12 cellular contexts compared by ENCODE assay signal in genomic region chr19:43634516-43634876, GRCh38. TPM values are rescaled to one million over a fixed set of nuclear protein-coding genes. Genes with fewer than 3 reads are reported as not detected.
A peak's percentile ranks its signal among the peaks of the same experiment; 100 is the strongest.
DNase-seq lines count a peak whose midpoint lies in the region; ATAC-seq and TF ChIP-seq lines count a peak whose summit lies in the region.
"Had no signal": no experiment of that assay in that cellular context is flagged by ENCODE, and none has a peak within 500 bp of the region (broad histone marks: within the 10 kb centered on the region; RNA-seq: fewer than 3 reads in every experiment).

No MANE protein-coding gene starts in this region.

- POLR2A ChIA-PET in activated CD8-positive, alpha-beta T cell treated with anti-CD3 and anti-CD28 coated beads for 36 hours (lab: Charles Lee): no interaction called here

- H3K18ac ChIP-seq in trophoblast cell (ENCODE audit: low read length): no peak overlapping the region

- peak; percentile 69 for DNase-seq in H7
- peak; percentile 90 for DNase-seq in cerebellar cortex (ENCODE audit: low spot score)
- DNase-seq in trophoblast cell: no peak
- no peak for DNase-seq in AG08395 (ENCODE audit: low spot score)
- DNase-seq in ureter (ENCODE audit: low spot score): no peak
- no peak for DNase-seq in activated CD8-positive, alpha-beta T cell treated with anti-CD3 and anti-CD28 coated beads for 36 hours
- no peak for DNase-seq in stimulated activated CD4-positive, alpha-beta T cell treated with anti-CD3 and anti-CD28 coated beads, Interleukin-2, amount 100 ng/mL, for 24 hours
- DNase-seq: activated CD4-positive, alpha-beta memory T cell treated with anti-CD3 and anti-CD28 coated beads, Interleukin-2, amount 10 ng/mL, durations not matched to agents 7 days and 5 days had no signal

- CTCF ChIA-PET in activated CD8-positive, alpha-beta T cell treated with anti-CD3 and anti-CD28 coated beads for 36 hours (lab: Charles Lee): interaction anchor here (1.5 kb wide), 1 partner anchor 80 kb away, joined by 3 read pairs; no protein-coding TSS in a partner anchor

- no peak overlapping the region for H3K27ac ChIP-seq in iPS-20b (ENCODE audit: low read length)
- H3K27ac ChIP-seq in trophoblast cell (ENCODE audit: low read depth, low read length): no peak overlapping the region

- H2BK5ac ChIP-seq in trophoblast cell (ENCODE audit: low read depth, low read length, poor library complexity): no peak overlapping the region

- H3K27ac Mint-ChIP-seq in activated CD8-positive, alpha-beta T cell treated with anti-CD3 and anti-CD28 coated beads for 36 hours: no peak overlapping the region
- H3K27ac Mint-ChIP-seq: activated CD4-positive, alpha-beta memory T cell treated with anti-CD3 and anti-CD28 coated beads, Interleukin-2, amount 10 ng/mL, durations not matched to agents 7 days and 5 days; T-helper 2 cell treated with Interferon-gamma antibody and Interleukin-4, amounts not matched to agents 5 μg/mL and 100 μg/mL, for 36 hours had no signal

- H3K27me3 ChIP-seq in H7 (ENCODE audit: control insufficient read depth, insufficient read depth, low read length): peaks cover 33% of the 10 kb centered on the region
- peaks cover 47% of the 10 kb centered on the region for H3K27me3 ChIP-seq in iPS-20b (ENCODE audit: insufficient read depth, low read length)
- H3K27me3 ChIP-seq in trophoblast cell (ENCODE audit: insufficient read depth, low read length): peaks cover 13% of the 10 kb centered on the region

- H3K9me3 ChIP-seq in iPS-20b (ENCODE audit: insufficient read depth, low read depth, low read length): no peaks in the 10 kb centered on the region
- no peaks in the 10 kb centered on the region for H3K9me3 ChIP-seq in trophoblast cell (ENCODE audit: insufficient read depth, low read depth, low read length)

- peak overlapping the region; percentile 86 for H4K8ac ChIP-seq in trophoblast cell (ENCODE audit: low read depth, low read length)

- peak overlapping the region; percentile 68; the same call in 1 of the 2 replicates for H3K9ac ChIP-seq in iPS-20b (ENCODE audit: low read depth, low read length)
- no peak overlapping the region for H3K9ac ChIP-seq in trophoblast cell (ENCODE audit: low read length)

- H2BK120ac ChIP-seq in trophoblast cell (ENCODE audit: insufficient read depth, low read length, poor library complexity): no peak overlapping the region

- WGBS in trophoblast cell (ENCODE audit: extremely low coverage, insufficient coverage, insufficient read length): no CpG with 5 or more reads among the region's 5 CpGs

- H3K79me1 ChIP-seq in trophoblast cell (ENCODE audit: low read length): peaks cover 6% of the 10 kb centered on the region

- ATAC-seq in activated CD8-positive, alpha-beta T cell treated with anti-CD3 and anti-CD28 coated beads for 36 hours: no peak
- ATAC-seq: stimulated activated effector memory CD8-positive, alpha-beta T cell treated with anti-CD3 and anti-CD28 coated beads, Interleukin-12 subunit alpha, Interleukin-12 subunit beta, amount 100 ng/mL, for 72 hours had no signal

- H3K14ac ChIP-seq in trophoblast cell (ENCODE audit: low read length): no peak overlapping the region

- no peak overlapping the region for H2AK5ac ChIP-seq in trophoblast cell (ENCODE audit: low read length)

- H3K4me1 ChIP-seq in iPS-20b (ENCODE audit: insufficient read depth, low read length) (peaks cover 19% of the 10 kb centered on the region; the same call in 1 of the 2 replicates), trophoblast cell (ENCODE audit: control insufficient read depth in 1 of 2, insufficient read depth in 2 of 2, low read length in 2 of 2) (peaks cover 13 to 15% of the 10 kb centered on the region in 2 experiments)

- no peak overlapping the region for H3K23ac ChIP-seq in trophoblast cell (ENCODE audit: low read length)

- no peak overlapping the region for H4K91ac ChIP-seq in trophoblast cell (ENCODE audit: low read depth, low read length)

- H3K4me3 ChIP-seq in H7 (ENCODE audit: insufficient read depth, low read depth, low read length): peak overlapping the region; percentile 53
- H3K4me3 ChIP-seq in iPS-20b (ENCODE audit: low read length): peak overlapping the region; percentile 75
- H3K4me3 ChIP-seq in trophoblast cell (ENCODE audit: low read depth, low read length): no peak overlapping the region

- H3K36me3 ChIP-seq in H7 (replicated peaks; ENCODE audit: control insufficient read depth, insufficient read depth, low read length) (no peaks in the 10 kb centered on the region), iPS-20b (ENCODE audit: insufficient read depth, low read depth, low read length) (no peaks in the 10 kb centered on the region), trophoblast cell (ENCODE audit: control insufficient read depth in 1 of 2, insufficient read depth in 2 of 2, low read length in 2 of 2) (no peaks in the 10 kb centered on the region)

- intact Hi-C loops in activated CD8-positive, alpha-beta T cell treated with anti-CD3 and anti-CD28 coated beads for 36 hours (cut with micrococcal nuclease): no loop called here

- H4K12ac ChIP-seq in trophoblast cell (ENCODE audit: low read depth, low read length): peak overlapping the region; percentile 57

- H2AFZ ChIP-seq in trophoblast cell (ENCODE audit: insufficient read depth, low read length, poor library complexity): peak overlapping the region; percentile 5

- H3K36me3 Mint-ChIP-seq in activated CD8-positive, alpha-beta T cell treated with anti-CD3 and anti-CD28 coated beads for 36 hours (ENCODE audit: low read depth): no peaks in the 10 kb centered on the region
- H3K36me3 Mint-ChIP-seq: stimulated activated effector memory CD8-positive, alpha-beta T cell treated with anti-CD3 and anti-CD28 coated beads, Interleukin-12 subunit alpha, Interleukin-12 subunit beta, amount 100 ng/mL, for 72 hours had no signal

- H2BK12ac ChIP-seq in trophoblast cell (ENCODE audit: low read length): no peak overlapping the region

- H3K27me3 Mint-ChIP-seq in activated CD8-positive, alpha-beta T cell treated with anti-CD3 and anti-CD28 coated beads for 36 hours: peaks cover 21% of the 10 kb centered on the region

- peaks cover 5% of the 10 kb centered on the region for H3K4me1 Mint-ChIP-seq in activated CD8-positive, alpha-beta T cell treated with anti-CD3 and anti-CD28 coated beads for 36 hours (ENCODE audit: low read depth)

- H3K4me2 ChIP-seq in trophoblast cell (ENCODE audit: low read length): peak overlapping the region; percentile 55

- H3K4me3 Mint-ChIP-seq in activated CD8-positive, alpha-beta T cell treated with anti-CD3 and anti-CD28 coated beads for 36 hours: no peak overlapping the region
- H3K4me3 Mint-ChIP-seq: activated CD4-positive, alpha-beta memory T cell treated with anti-CD3 and anti-CD28 coated beads, Interleukin-2, amount 10 ng/mL, durations not matched to agents 7 days and 5 days; stimulated activated effector memory CD8-positive, alpha-beta T cell treated with anti-CD3 and anti-CD28 coated beads, Interleukin-12 subunit alpha, Interleukin-12 subunit beta, amount 100 ng/mL, for 72 hours; T-helper 2 cell treated with Interferon-gamma antibody and Interleukin-4, amounts not matched to agents 5 μg/mL and 100 μg/mL, for 36 hours had no signal

- no peaks in the 10 kb centered on the region for H3K79me2 ChIP-seq in trophoblast cell (ENCODE audit: control insufficient read depth, insufficient read depth, low read length, poor library complexity)

- no peak overlapping the region for H3K4ac ChIP-seq in trophoblast cell (ENCODE audit: low read depth, low read length)

- TF ChIP-seq CTCF in activated CD8-positive, alpha-beta T cell treated with anti-CD3 and anti-CD28 coated beads for 36 hours (IDR thresholded peaks at IDR 0.05): no peak

- H3K9me3 Mint-ChIP-seq in activated CD8-positive, alpha-beta T cell treated with anti-CD3 and anti-CD28 coated beads for 36 hours: no peaks in the 10 kb centered on the region
- H3K9me3 Mint-ChIP-seq: activated CD4-positive, alpha-beta memory T cell treated with anti-CD3 and anti-CD28 coated beads, Interleukin-2, amount 10 ng/mL, durations not matched to agents 7 days and 5 days; stimulated activated effector memory CD8-positive, alpha-beta T cell treated with anti-CD3 and anti-CD28 coated beads, Interleukin-12 subunit alpha, Interleukin-12 subunit beta, amount 100 ng/mL, for 72 hours; T-helper 2 cell treated with Interferon-gamma antibody and Interleukin-4, amounts not matched to agents 5 μg/mL and 100 μg/mL, for 36 hours had no signal

RNA-seq across cellular contexts. Expression of gene CADM4, which starts 5.2 kb away (rescaled TPM):
- total RNA-seq in H7 (2014; rRNA removed; shearing (Covaris generic)): 9.9 and 12.3 TPM in 2 replicates
- 5.5 and 5.8 TPM in 2 replicates for polyA plus RNA-seq in trophoblast cell (2013)
- total RNA-seq in ureter: 6.6 TPM
- under 1 TPM; 0.22 to 0.38 TPM for total RNA-seq in activated CD8-positive, alpha-beta T cell treated with anti-CD3 and anti-CD28 coated beads for 36 hours

RNA-seq across cellular contexts. Expression of gene ZNF428, which starts 15.1 kb away (rescaled TPM):
- 59.0 and 70.5 TPM in 2 replicates for total RNA-seq in H7 (2014; rRNA removed; shearing (Covaris generic))
- polyA plus RNA-seq in trophoblast cell (2013): 14.9 and 15.3 TPM in 2 replicates
- total RNA-seq in ureter: 30.2 TPM
- 10 to 100 TPM; 12.3 to 13.4 TPM for total RNA-seq in activated CD8-positive, alpha-beta T cell treated with anti-CD3 and anti-CD28 coated beads for 36 hours

RNA-seq across cellular contexts. Expression of gene SRRM5, which starts 22.6 kb away (rescaled TPM):
- 0.21 and 0.26 TPM in 2 replicates for total RNA-seq in H7 (2014; rRNA removed; shearing (Covaris generic))
- 0.27 and 0.29 TPM in 2 replicates for polyA plus RNA-seq in trophoblast cell (2013)
- 1.0 TPM for total RNA-seq in ureter
- under 1 TPM; 0.41 to 0.54 TPM for total RNA-seq in activated CD8-positive, alpha-beta T cell treated with anti-CD3 and anti-CD28 coated beads for 36 hours
- total RNA-seq: frontal cortex had no signal

RNA-seq across cellular contexts. Expression of gene PLAUR, which starts 35.5 kb away (rescaled TPM):
- 16.9 and 31.0 TPM in 2 replicates for total RNA-seq in H7 (2014; rRNA removed; shearing (Covaris generic))
- polyA plus RNA-seq in trophoblast cell (2013): 15.2 and 15.6 TPM in 2 replicates
- total RNA-seq in ureter: 9.6 TPM
- total RNA-seq in activated CD8-positive, alpha-beta T cell treated with anti-CD3 and anti-CD28 coated beads for 36 hours: 10 to 100 TPM; 11.1 to 13.3 TPM

RNA-seq across cellular contexts. Expression of gene ZNF576, which starts 38.1 kb away (rescaled TPM):
- 12.3 and 18.6 TPM in 2 replicates for total RNA-seq in H7 (2014; rRNA removed; shearing (Covaris generic))
- polyA plus RNA-seq in trophoblast cell (2013): 11.1 and 12.1 TPM in 2 replicates
- 20.4 TPM for total RNA-seq in ureter
- 10 to 100 TPM in 1 of 2 experiments, 1 to 10 TPM in 1; 8.8 to 12.2 TPM for total RNA-seq in activated CD8-positive, alpha-beta T cell treated with anti-CD3 and anti-CD28 coated beads for 36 hours

Comparison
In these comparisons a context has a peak if more than half of its experiments do, and no peak if none do; other contexts are left out.
1. DNase-seq: peak in H7 (single experiment) and cerebellar cortex (single experiment); none in trophoblast cell (0 of 2), AG08395 (single experiment), ureter (single experiment), activated CD8-positive, alpha-beta T cell treated with anti-CD3 and anti-CD28 coated beads for 36 hours (single experiment) and stimulated activated CD4-positive, alpha-beta T cell treated with anti-CD3 and anti-CD28 coated beads, Interleukin-2, amount 100 ng/mL, for 24 hours (0 of 2).